ENCODE assay signal across 8 cellular contexts in the genomic region with DNA sequence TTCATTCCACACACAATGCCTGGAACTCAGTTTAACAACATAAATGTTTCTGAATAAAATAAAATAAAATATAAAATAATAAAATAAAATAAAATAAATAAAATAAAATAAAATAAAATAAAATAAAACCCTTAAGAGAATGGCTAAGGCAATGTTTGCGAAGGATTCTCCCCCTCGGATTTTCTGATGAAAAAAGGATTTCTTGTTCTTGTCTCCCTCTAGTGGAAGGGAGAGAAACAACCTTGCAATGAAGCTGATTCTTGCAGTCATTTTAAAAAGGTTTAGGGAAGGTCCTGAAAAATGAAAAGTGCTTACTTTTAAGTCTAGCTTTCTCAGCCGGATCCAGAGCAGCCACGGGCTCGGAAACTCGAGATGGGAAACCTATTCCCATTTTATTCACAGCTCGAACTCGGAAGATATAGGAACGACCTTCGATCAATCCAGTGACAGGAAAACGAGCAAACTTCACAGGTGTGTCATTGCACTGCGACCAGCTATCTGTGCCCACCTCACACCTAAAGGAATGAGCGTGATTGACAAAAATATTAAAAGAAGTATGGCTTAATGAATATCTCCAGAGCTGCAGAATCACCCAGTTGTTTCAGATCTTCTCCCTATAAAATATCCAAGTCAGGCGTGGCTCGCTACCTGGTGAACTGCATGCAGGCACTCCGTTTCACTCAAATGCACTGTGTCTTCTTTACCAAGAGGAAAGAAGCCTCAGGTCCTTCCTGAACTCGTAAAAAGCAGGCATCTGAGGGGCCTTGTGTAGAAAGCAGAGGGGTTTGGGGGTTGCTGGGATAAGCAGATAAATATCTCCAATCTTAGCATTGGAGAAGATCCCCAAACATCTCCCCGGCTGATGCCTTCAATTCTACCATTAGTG.
DNase-seq lines count a peak whose midpoint lies in the region; ATAC-seq, FAIRE-seq and TF ChIP-seq lines count a peak whose summit lies in the region.

No MANE protein-coding gene starts in this region.

- peak overlapping the region in 1 of 2 donors; percentile 51 for H3K9ac ChIP-seq in colonic mucosa (ENCODE audit: low read depth in 2 of 2, low read length in 2 of 2)

- DNase-seq in AG20443 (ENCODE audit: low spot score) = peak; percentile 62
- DNase-seq in GM19239 (ENCODE audit: insufficient read length, low spot score) = peak; percentile 44
- peak; percentile 23 for DNase-seq in NCI-H460 (ENCODE audit: extremely low read depth, low read depth)
- no peak for DNase-seq in colonic mucosa
- DNase-seq in mucosa of descending colon = peak in 1 of 3 donors; percentile 19
- DNase-seq in activated effector memory CD4-positive, alpha-beta T cell treated with anti-CD3 and anti-CD28 coated beads, Interleukin-2, amount 50 U/mL, for 16 hours = no peak
- DNase-seq in NCI-H524 treated with DMSO at 0.1 percent for 48 hours (lab: John Stamatoyannopoulos, UW) = no peak

- H3K27me3 ChIP-seq in colonic mucosa = no peaks in the 10 kb centered on the region

- H3K36me3 ChIP-seq in colonic mucosa = no peaks in the 10 kb centered on the region
- no peaks in the 10 kb centered on the region for H3K36me3 ChIP-seq in mucosa of descending colon (ENCODE audit: low read depth)

- TF ChIP-seq CTCF in colonic mucosa (IDR thresholded peaks at IDR 0.05) (peak; percentile 85), mucosa of descending colon (IDR thresholded peaks at IDR 0.05) (peak; percentile 39)

- no peak overlapping the region for H3K27ac ChIP-seq in colonic mucosa

- peak; percentile 60 for ATAC-seq in mucosa of descending colon
- no peak for ATAC-seq in GM21619 (IDR thresholded peaks at IDR 0.05; ENCODE audit: unreplicated experiment)

- intact Hi-C loops in colonic mucosa (cut with DNase I) = loop anchor here (5.0 kb wide), 2 partner anchors 96 to 219 kb away; a partner anchor contains a TSS
- intact Hi-C loops in mucosa of descending colon (cut with DNase I, micrococcal nuclease) = loop anchor here (10.0 kb wide), 3 partner anchors 83 to 217 kb away; a partner anchor contains a TSS

- H3K9me3 ChIP-seq in colonic mucosa (no peaks in the 10 kb centered on the region), mucosa of descending colon (no peaks in the 10 kb centered on the region)

- peak; percentile 88 for FAIRE-seq in GM19239 (lab: Jason Lieb, UNC)

- H3K4me3 ChIP-seq in colonic mucosa (peak overlapping the region; percentile 25), mucosa of descending colon (no peak overlapping the region)

- H3K4me1 ChIP-seq in colonic mucosa (no peaks in the 10 kb centered on the region), mucosa of descending colon (ENCODE audit: low read depth) (no peaks in the 10 kb centered on the region)

Comparison
In these comparisons a context has a peak if more than half of its experiments do, and no peak if none do; other contexts are left out.
1. DNase-seq: peak in AG20443 (single experiment), GM19239 (single experiment) and NCI-H460 (single experiment); none in colonic mucosa (single experiment), activated effector memory CD4-positive, alpha-beta T cell treated with anti-CD3 and anti-CD28 coated beads, Interleukin-2, amount 50 U/mL, for 16 hours (single experiment) and NCI-H524 treated with DMSO at 0.1 percent for 48 hours (single experiment).